In the genomic region with DNA sequence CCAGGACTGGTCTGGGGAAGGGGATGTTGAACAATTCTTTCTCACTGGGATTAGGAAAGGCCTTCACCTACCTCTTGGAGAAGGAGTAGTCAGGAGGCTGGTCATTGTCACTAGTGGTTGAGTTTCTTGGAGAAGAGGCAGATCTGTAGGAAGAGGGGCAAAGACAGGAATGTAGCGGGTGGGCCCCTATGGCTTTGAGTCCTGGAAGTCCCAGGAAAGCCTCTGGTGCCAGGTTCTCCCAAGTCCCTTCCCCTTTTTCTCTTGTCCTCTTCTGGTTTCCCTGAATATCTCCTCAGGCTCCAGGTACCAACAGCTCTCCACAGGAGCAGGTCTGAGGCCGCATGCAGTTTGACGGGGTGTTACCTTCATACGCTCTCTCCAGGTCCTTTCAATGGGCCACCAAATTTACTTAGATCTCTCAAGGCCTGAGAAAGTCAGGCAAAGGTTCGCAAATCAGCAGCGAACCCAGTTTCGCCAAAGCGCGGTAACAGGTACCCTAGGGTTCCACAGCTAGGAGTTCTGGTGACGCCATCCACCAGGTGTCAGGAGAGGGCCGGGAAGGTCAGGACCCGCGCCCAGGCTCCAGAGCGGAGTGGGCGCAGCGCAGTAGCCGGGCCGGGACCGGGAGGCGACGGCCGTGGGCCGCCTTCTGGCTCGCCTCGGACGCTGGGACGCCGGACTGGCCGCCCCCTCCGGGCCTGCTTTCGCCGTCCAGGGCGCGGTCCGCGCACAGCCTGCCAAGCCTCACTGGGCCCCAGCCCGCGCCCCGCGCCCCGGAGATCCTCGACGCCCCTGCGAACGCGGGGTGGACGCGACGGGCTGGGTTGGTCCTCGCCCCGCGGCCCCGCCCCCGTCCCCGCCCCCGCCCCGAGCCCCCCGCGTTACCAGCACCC, we compare ENCODE assay signal across 8 cellular contexts. TPM values are rescaled to one million over a fixed set of nuclear protein-coding genes. Genes with fewer than 3 reads are reported as not detected.
DNase-seq lines count a peak whose midpoint lies in the region; ATAC-seq, FAIRE-seq and TF ChIP-seq lines count a peak whose summit lies in the region.

No MANE protein-coding gene starts in this region.

- H3K27ac ChIP-seq in 22Rv1 (peak overlapping the region; percentile 66), K562 (ENCODE audit: extremely low read depth, low read depth, low read length) (peak overlapping the region; percentile 74)

- H3K27ac Mint-ChIP-seq in T-helper 1 cell treated with Interleukin-12 subunit alpha and Interleukin-12 subunit beta and Interleukin-4 antibody, amounts not matched to agents 30 μg/mL and 1 μg/mL, for 36 hours: peak overlapping the region; percentile 55
- peak overlapping the region; percentile 75 to 93 (median 87) for H3K27ac Mint-ChIP-seq in immature natural killer cell

- peak; percentile 50; the same call in 1 of the 2 replicates for TF ChIP-seq CTCF in 22Rv1 (IDR thresholded peaks at IDR 0.05)
- TF ChIP-seq CTCF in K562 (IDR thresholded peaks at IDR 0.05 in 2 of 3, conservative IDR thresholded peaks at IDR 0.05 in 1 of 3; ENCODE audit: insufficient read depth in 2 of 3, low read depth in 1 of 3, low read length in 3 of 3): peak; percentile 60 to 73 (median 69)

- H3K27me3 Mint-ChIP-seq in T-helper 1 cell treated with Interleukin-12 subunit alpha and Interleukin-12 subunit beta and Interleukin-4 antibody, amounts not matched to agents 30 μg/mL and 1 μg/mL, for 36 hours (ENCODE audit: low read depth): peaks cover 32% of the 10 kb centered on the region
- peaks cover 5 to 9% (median 8%) of the 10 kb centered on the region in 3 donors for H3K27me3 Mint-ChIP-seq in immature natural killer cell (ENCODE audit: low read depth in 3 of 3)

- POLR2A ChIA-PET in K562 (lab: Yijun Ruan, JAX): interaction anchor here (0.5 to 1.1 kb wide), 6 partner anchors 17 to 275 kb away, joined by 3 to 5 read pairs (median 3); partner anchors contain the start of gene POU6F1

- peak overlapping the region; percentile 78 for H3K4me3 Mint-ChIP-seq in T-helper 1 cell treated with Interleukin-12 subunit alpha and Interleukin-12 subunit beta and Interleukin-4 antibody, amounts not matched to agents 30 μg/mL and 1 μg/mL, for 36 hours
- H3K4me3 Mint-ChIP-seq in immature natural killer cell: peak overlapping the region; percentile 90 to 93 (median 90)

- CTCF ChIA-PET in K562 (lab: Yijun Ruan, JAX; ENCODE audit: low intra/inter-chr PET ratio): interaction anchor here (0.6 to 2.7 kb wide), 5 partner anchors 23 to 244 kb away, joined by 3 to 34 read pairs (median 3); no protein-coding TSS in a partner anchor

- no peak for TF ChIP-seq EP300 in K562 (IDR thresholded peaks at IDR 0.05; ENCODE audit: low read length)

- peaks cover 27% of the 10 kb centered on the region for H3K79me2 ChIP-seq in K562 (ENCODE audit: control insufficient read depth, insufficient read depth, low read length)

- H3K9me3 Mint-ChIP-seq in T-helper 1 cell treated with Interleukin-12 subunit alpha and Interleukin-12 subunit beta and Interleukin-4 antibody, amounts not matched to agents 30 μg/mL and 1 μg/mL, for 36 hours: no peaks in the 10 kb centered on the region
- H3K9me3 Mint-ChIP-seq in immature natural killer cell: no peaks in the 10 kb centered on the region

- H3K4me1 Mint-ChIP-seq in T-helper 1 cell treated with Interleukin-12 subunit alpha and Interleukin-12 subunit beta and Interleukin-4 antibody, amounts not matched to agents 30 μg/mL and 1 μg/mL, for 36 hours (ENCODE audit: low read depth): peaks cover 22% of the 10 kb centered on the region
- H3K4me1 Mint-ChIP-seq in immature natural killer cell: peaks cover 38 to 40% of the 10 kb centered on the region in 2 donors

- no peaks in the 10 kb centered on the region; the same call in 1 of the 2 replicates for H4K20me1 ChIP-seq in K562 (replicated peaks; ENCODE audit: control insufficient read depth, insufficient read depth, low read length)

- peak overlapping the region; percentile 94 for H3K4me2 ChIP-seq in K562 (ENCODE audit: insufficient read depth, low read length)

- H3K4me3 ChIP-seq in K562: peak overlapping the region; percentile 80

- no peak for FAIRE-seq in K562 (lab: Jason Lieb, UNC)

- ATAC-seq in GM18867 (IDR thresholded peaks at IDR 0.05; ENCODE audit: unreplicated experiment): peak; percentile 14
- ATAC-seq in HG03442 (IDR thresholded peaks at IDR 0.05; ENCODE audit: unreplicated experiment): peak; percentile 42
- ATAC-seq in K562: peak; percentile 80
- no peak for ATAC-seq in HG02981 (IDR thresholded peaks at IDR 0.05; ENCODE audit: unreplicated experiment)

- no peaks in the 10 kb centered on the region for H3K27me3 ChIP-seq in K562 (ENCODE audit: control insufficient read depth in 2 of 2, insufficient read depth in 2 of 2, low read length in 2 of 2)

- intact Hi-C loops in K562 (cut with micrococcal nuclease): loop anchor here (1.0 kb wide), 1 partner anchor 72 kb away; no protein-coding TSS in a partner anchor

- peak overlapping the region; percentile 97 for H2AFZ ChIP-seq in K562 (ENCODE audit: low read depth, low read length)

- in situ Hi-C loops in K562 (cut with MboI): loop anchor here (5.0 kb wide), 1 partner anchor 73 kb away; no protein-coding TSS in a partner anchor

- BruUV-seq in K562 (replicated peaks; lab: Mats Ljungman, UMichigan): no TSS peak

- WGBS in K562 (ENCODE audit: insufficient coverage, low coverage, missing lambda C conversion rate): 16% methylated on average over 14 of the region's 59 CpGs

- no peaks in the 10 kb centered on the region for H3K9me1 ChIP-seq in K562 (ENCODE audit: control insufficient read depth, insufficient read depth, low read length)

- peaks cover 17 to 18% of the 10 kb centered on the region in 2 experiments; a peak in 4 of 5 replicates for H3K4me1 ChIP-seq in K562 (replicated peaks in 1 of 2; ENCODE audit: control insufficient read depth in 2 of 2, insufficient read depth in 2 of 2, low read length in 2 of 2)

- DNase-seq in K562 (ENCODE audit: extremely low read depth in 1 of 4, low spot score in 3 of 4): peak in 3 of 4 experiments; percentile 67 to 80 (median 76)
- DNase-seq in immature natural killer cell: peak in 1 of 3 donors; percentile 38
- peak; percentile 46 for DNase-seq in stimulated activated CD4-positive, alpha-beta T cell treated with anti-CD3 and anti-CD28 coated beads, Interleukin-1b, Interleukin-23, amount 100 ng/mL, for 48 hours

- H3K36me3 Mint-ChIP-seq in T-helper 1 cell treated with Interleukin-12 subunit alpha and Interleukin-12 subunit beta and Interleukin-4 antibody, amounts not matched to agents 30 μg/mL and 1 μg/mL, for 36 hours (ENCODE audit: low read depth): peaks cover 3% of the 10 kb centered on the region
- peaks cover 0 to 6% (median 0%) of the 10 kb centered on the region in 3 donors for H3K36me3 Mint-ChIP-seq in immature natural killer cell

- H3K9me3 ChIP-seq in K562 (replicated peaks; ENCODE audit: control insufficient read depth, insufficient read depth, low read depth, low read length): no peaks in the 10 kb centered on the region

- peaks cover 10% of the 10 kb centered on the region; the same call in 1 of the 3 replicates for H3K36me3 ChIP-seq in K562 (ENCODE audit: control insufficient read depth, insufficient read depth, low read length)

- TF ChIP-seq POLR2A in K562 (conservative IDR thresholded peaks at IDR 0.05): no peak

- TF ChIP-seq RAD21 in K562 (CRISPR knock-in tag; conservative IDR thresholded peaks at IDR 0.05 in 1 of 2, IDR thresholded peaks at IDR 0.05 in 1 of 2): peak; percentile 84 to 87

- peak overlapping the region; percentile 68 to 93 for H3K9ac ChIP-seq in K562 (ENCODE audit: insufficient read depth in 1 of 2, low read depth in 2 of 2, low read length in 2 of 2)

RNA-seq across cellular contexts. Expression of gene SMAGP, which starts 0.8 kb away (rescaled TPM):
- total RNA-seq in K562 (2011; cell fraction: chromatin; rRNA removed; ENCODE audit: low replicate concordance): 33.1 and 42.1 TPM in 2 replicates
- 28.7 and 34.4 TPM in 2 replicates for total RNA-seq in K562 (2011; cell fraction: nucleolus; rRNA removed)
- 43.1 and 65.2 TPM in 2 replicates for total RNA-seq in K562 (2011; cell fraction: nucleoplasm; rRNA removed)
- total RNA-seq in K562 (2014; rRNA removed) (23.1 and 26.4 TPM in 2 replicates), K562 (2014; rRNA removed; fragmentation: Illumina TruSeq; extraction: Trizol) (26.5 and 31.6 TPM in 2 replicates), K562 (2015; rRNA removed; fragmentation: Illumina TruSeq; extraction: Trizol) (24.9 and 25.3 TPM in 2 replicates), K562 (2021) (29.7 and 35.9 TPM in 2 replicates)
- polyA plus RNA-seq in K562 (2011; rRNA removed) (52.2 and 62.3 TPM in 2 replicates), K562 (2014; fragmentation: Illumina TruSeq; extraction: Trizol) (45.9 and 53.9 TPM in 2 replicates), K562 (2014; fragmentation: Nextera tagmentation; extraction: Ambion mirVana) (10 to 100 TPM; 26.0 to 29.9 TPM), K562 (2014; rRNA removed) (33.6 and 35.3 TPM in 2 replicates), immature natural killer cell (10 to 100 TPM; 26.7 to 41.9 (median 34.6) TPM)
- 47.6 and 61.5 TPM in 2 replicates for polyA plus RNA-seq in K562 (2011; cell fraction: cytosol; rRNA removed)
- polyA plus RNA-seq in K562 (2011; cell fraction: nucleus; rRNA removed): 38.6 and 59.2 TPM in 2 replicates
- 40.6 and 110 TPM in 2 replicates for polyA plus RNA-seq in K562 (2012)
- 31.6 and 53.7 TPM in 2 replicates for polyA minus RNA-seq in K562 (2011; rRNA and poly(A)+ RNA removed)
- 14.2 and 22.0 TPM in 2 replicates for polyA minus RNA-seq in K562 (2011; cell fraction: cytosol; rRNA and poly(A)+ RNA removed)
- polyA minus RNA-seq in K562 (2011; cell fraction: nucleus; rRNA and poly(A)+ RNA removed): 10.8 and 13.6 TPM in 2 replicates

RNA-seq across cellular contexts. Expression of gene DAZAP2, which starts 30.8 kb away (rescaled TPM):
- total RNA-seq in K562 (2011; cell fraction: chromatin; rRNA removed; ENCODE audit: low replicate concordance): 65.3 and 70.8 TPM in 2 replicates
- total RNA-seq in K562 (2011; cell fraction: nucleolus; rRNA removed): 50.3 and 56.7 TPM in 2 replicates
- total RNA-seq in K562 (2011; cell fraction: nucleoplasm; rRNA removed): 71.7 and 79.8 TPM in 2 replicates
- total RNA-seq in K562 (2014; rRNA removed): 111 and 116 TPM in 2 replicates
- 144 and 149 TPM in 2 replicates for total RNA-seq in K562 (2014; rRNA removed; fragmentation: Illumina TruSeq; extraction: Trizol)
- 194 and 195 TPM in 2 replicates for total RNA-seq in K562 (2015; rRNA removed; fragmentation: Illumina TruSeq; extraction: Trizol)
- 129 and 132 TPM in 2 replicates for total RNA-seq in K562 (2021)
- 329 and 342 TPM in 2 replicates for polyA plus RNA-seq in K562 (2011; rRNA removed)
- 426 and 578 TPM in 2 replicates for polyA plus RNA-seq in K562 (2011; cell fraction: cytosol; rRNA removed)
- 135 and 184 TPM in 2 replicates for polyA plus RNA-seq in K562 (2011; cell fraction: nucleus; rRNA removed)
- polyA plus RNA-seq in K562 (2012): 215 and 432 TPM in 2 replicates
- polyA plus RNA-seq in K562 (2014; fragmentation: Illumina TruSeq; extraction: Trizol): 276 and 289 TPM in 2 replicates
- 100 to 1,000 TPM; 364 to 668 TPM for polyA plus RNA-seq in K562 (2014; fragmentation: Nextera tagmentation; extraction: Ambion mirVana)
- polyA plus RNA-seq in K562 (2014; rRNA removed): 227 and 282 TPM in 2 replicates
- polyA minus RNA-seq in K562 (2011; rRNA and poly(A)+ RNA removed): 188 and 248 TPM in 2 replicates
- polyA minus RNA-seq in K562 (2011; cell fraction: cytosol; rRNA and poly(A)+ RNA removed): 112 and 122 TPM in 2 replicates
- polyA minus RNA-seq in K562 (2011; cell fraction: nucleus; rRNA and poly(A)+ RNA removed): 28.7 and 52.4 TPM in 2 replicates
- polyA plus RNA-seq in immature natural killer cell: 1,000 to 10,000 TPM; 1,137 to 2,830 (median 1,368) TPM

RNA-seq across cellular contexts. Expression of gene POU6F1, which starts 51.6 kb away (rescaled TPM):
- 8.6 and 29.6 TPM in 2 replicates for total RNA-seq in K562 (2011; cell fraction: chromatin; rRNA removed; ENCODE audit: low replicate concordance)
- total RNA-seq in K562 (2011; cell fraction: nucleolus; rRNA removed): 5.3 and 7.0 TPM in 2 replicates
- 13.7 and 24.2 TPM in 2 replicates for total RNA-seq in K562 (2011; cell fraction: nucleoplasm; rRNA removed)
- 0.36 and 1.3 TPM in 2 replicates for total RNA-seq in K562 (2014; rRNA removed)
- 1.4 and 2.0 TPM in 2 replicates for total RNA-seq in K562 (2014; rRNA removed; fragmentation: Illumina TruSeq; extraction: Trizol)
- total RNA-seq in K562 (2015; rRNA removed; fragmentation: Illumina TruSeq; extraction: Trizol): 0.98 and 1.1 TPM in 2 replicates
- 3.3 and 4.0 TPM in 2 replicates for total RNA-seq in K562 (2021)
- 3.0 and 3.4 TPM in 2 replicates for polyA plus RNA-seq in K562 (2011; rRNA removed)
- 1.2 and 1.3 TPM in 2 replicates for polyA plus RNA-seq in K562 (2011; cell fraction: cytosol; rRNA removed)
- polyA plus RNA-seq in K562 (2011; cell fraction: nucleus; rRNA removed): 7.9 and 10.0 TPM in 2 replicates
- 0.89 and 5.9 TPM in 2 replicates for polyA plus RNA-seq in K562 (2012)
- 1.1 and 1.4 TPM in 2 replicates for polyA plus RNA-seq in K562 (2014; fragmentation: Illumina TruSeq; extraction: Trizol)
- polyA plus RNA-seq in K562 (2014; fragmentation: Nextera tagmentation; extraction: Ambion mirVana): under 1 TPM; 0.14 to 0.25 TPM
- 0.78 and 1.4 TPM in 2 replicates for polyA plus RNA-seq in K562 (2014; rRNA removed)
- polyA minus RNA-seq in K562 (2011; rRNA and poly(A)+ RNA removed): 1.5 and 1.6 TPM in 2 replicates
- 2.1 and 2.3 TPM in 2 replicates for polyA minus RNA-seq in K562 (2011; cell fraction: cytosol; rRNA and poly(A)+ RNA removed)
- 2.3 and 3.6 TPM in 2 replicates for polyA minus RNA-seq in K562 (2011; cell fraction: nucleus; rRNA and poly(A)+ RNA removed)
- 1 to 10 TPM in 1 of 3 donors, under 1 TPM in 2; 0.78 to 1.8 (median 0.86) TPM for polyA plus RNA-seq in immature natural killer cell

RNA-seq across cellular contexts. Expression of gene BIN2, which starts 54.6 kb away (rescaled TPM):
- total RNA-seq in K562 (2011; cell fraction: chromatin; rRNA removed; ENCODE audit: low replicate concordance): 0.19 and 0.76 TPM in 2 replicates
- total RNA-seq in K562 (2011; cell fraction: nucleolus; rRNA removed): not detected in 2 replicates
- total RNA-seq in K562 (2011; cell fraction: nucleoplasm; rRNA removed): not detected in 2 replicates
- total RNA-seq in K562 (2014; rRNA removed): 0.20 TPM in 1 of 2 replicates, not detected in the other
- 0.18 and 0.38 TPM in 2 replicates for total RNA-seq in K562 (2014; rRNA removed; fragmentation: Illumina TruSeq; extraction: Trizol)
- 0.22 and 0.23 TPM in 2 replicates for total RNA-seq in K562 (2015; rRNA removed; fragmentation: Illumina TruSeq; extraction: Trizol)
- 0.29 and 0.45 TPM in 2 replicates for total RNA-seq in K562 (2021)
- 0.20 and 0.28 TPM in 2 replicates for polyA plus RNA-seq in K562 (2011; rRNA removed)
- 0.18 and 0.22 TPM in 2 replicates for polyA plus RNA-seq in K562 (2011; cell fraction: cytosol; rRNA removed)
- 0.10 TPM in 2 replicates for polyA plus RNA-seq in K562 (2011; cell fraction: nucleus; rRNA removed)
- polyA plus RNA-seq in K562 (2012): 0.58 and 0.82 TPM in 2 replicates
- 0.33 and 0.39 TPM in 2 replicates for polyA plus RNA-seq in K562 (2014; fragmentation: Illumina TruSeq; extraction: Trizol)
- polyA plus RNA-seq in K562 (2014; fragmentation: Nextera tagmentation; extraction: Ambion mirVana): under 1 TPM; 0.04 to 0.11 TPM
- 0.28 and 0.30 TPM in 2 replicates for polyA plus RNA-seq in K562 (2014; rRNA removed)
- 0.12 TPM in 1 of 2 replicates, not detected in the other for polyA minus RNA-seq in K562 (2011; rRNA and poly(A)+ RNA removed)
- polyA minus RNA-seq in K562 (2011; cell fraction: cytosol; rRNA and poly(A)+ RNA removed): not detected in 2 replicates
- polyA minus RNA-seq in K562 (2011; cell fraction: nucleus; rRNA and poly(A)+ RNA removed): not detected in 2 replicates
- polyA plus RNA-seq in immature natural killer cell: 100 to 1,000 TPM; 353 to 582 (median 359) TPM
